ENCODE assay signal across 1 cellular context in genomic region chr1:20279507-20279906, GRCh38.
TF ChIP-seq lines count a peak whose summit lies in the region.

No MANE protein-coding gene starts in this region.

TF ChIP-seq in HCT116, 20 proteins besides CTCF, POLR2A, EP300 and RAD21 (continued from another document):
- TF ChIP-seq, protein P1, sequence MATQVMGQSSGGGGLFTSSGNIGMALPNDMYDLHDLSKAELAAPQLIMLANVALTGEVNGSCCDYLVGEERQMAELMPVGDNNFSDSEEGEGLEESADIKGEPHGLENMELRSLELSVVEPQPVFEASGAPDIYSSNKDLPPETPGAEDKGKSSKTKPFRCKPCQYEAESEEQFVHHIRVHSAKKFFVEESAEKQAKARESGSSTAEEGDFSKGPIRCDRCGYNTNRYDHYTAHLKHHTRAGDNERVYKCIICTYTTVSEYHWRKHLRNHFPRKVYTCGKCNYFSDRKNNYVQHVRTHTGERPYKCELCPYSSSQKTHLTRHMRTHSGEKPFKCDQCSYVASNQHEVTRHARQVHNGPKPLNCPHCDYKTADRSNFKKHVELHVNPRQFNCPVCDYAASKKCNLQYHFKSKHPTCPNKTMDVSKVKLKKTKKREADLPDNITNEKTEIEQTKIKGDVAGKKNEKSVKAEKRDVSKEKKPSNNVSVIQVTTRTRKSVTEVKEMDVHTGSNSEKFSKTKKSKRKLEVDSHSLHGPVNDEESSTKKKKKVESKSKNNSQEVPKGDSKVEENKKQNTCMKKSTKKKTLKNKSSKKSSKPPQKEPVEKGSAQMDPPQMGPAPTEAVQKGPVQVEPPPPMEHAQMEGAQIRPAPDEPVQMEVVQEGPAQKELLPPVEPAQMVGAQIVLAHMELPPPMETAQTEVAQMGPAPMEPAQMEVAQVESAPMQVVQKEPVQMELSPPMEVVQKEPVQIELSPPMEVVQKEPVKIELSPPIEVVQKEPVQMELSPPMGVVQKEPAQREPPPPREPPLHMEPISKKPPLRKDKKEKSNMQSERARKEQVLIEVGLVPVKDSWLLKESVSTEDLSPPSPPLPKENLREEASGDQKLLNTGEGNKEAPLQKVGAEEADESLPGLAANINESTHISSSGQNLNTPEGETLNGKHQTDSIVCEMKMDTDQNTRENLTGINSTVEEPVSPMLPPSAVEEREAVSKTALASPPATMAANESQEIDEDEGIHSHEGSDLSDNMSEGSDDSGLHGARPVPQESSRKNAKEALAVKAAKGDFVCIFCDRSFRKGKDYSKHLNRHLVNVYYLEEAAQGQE (IDR thresholded peaks at IDR 0.05; ENCODE audit: low read depth): no peak
- TF ChIP-seq FOSL1 (IDR thresholded peaks at IDR 0.05; ENCODE audit: low read depth) (no peak), EGR1 (IDR thresholded peaks at IDR 0.05; ENCODE audit: low read depth) (no peak), POLR2AphosphoS5 (IDR thresholded peaks at IDR 0.05; ENCODE audit: low read depth, low read length) (no peak), SIN3A (IDR thresholded peaks at IDR 0.05; ENCODE audit: low read depth) (no peak), CBX3 (IDR thresholded peaks at IDR 0.05; ENCODE audit: low read depth) (no peak)
